1 cellular context compared by ENCODE assay signal in the genomic region with DNA sequence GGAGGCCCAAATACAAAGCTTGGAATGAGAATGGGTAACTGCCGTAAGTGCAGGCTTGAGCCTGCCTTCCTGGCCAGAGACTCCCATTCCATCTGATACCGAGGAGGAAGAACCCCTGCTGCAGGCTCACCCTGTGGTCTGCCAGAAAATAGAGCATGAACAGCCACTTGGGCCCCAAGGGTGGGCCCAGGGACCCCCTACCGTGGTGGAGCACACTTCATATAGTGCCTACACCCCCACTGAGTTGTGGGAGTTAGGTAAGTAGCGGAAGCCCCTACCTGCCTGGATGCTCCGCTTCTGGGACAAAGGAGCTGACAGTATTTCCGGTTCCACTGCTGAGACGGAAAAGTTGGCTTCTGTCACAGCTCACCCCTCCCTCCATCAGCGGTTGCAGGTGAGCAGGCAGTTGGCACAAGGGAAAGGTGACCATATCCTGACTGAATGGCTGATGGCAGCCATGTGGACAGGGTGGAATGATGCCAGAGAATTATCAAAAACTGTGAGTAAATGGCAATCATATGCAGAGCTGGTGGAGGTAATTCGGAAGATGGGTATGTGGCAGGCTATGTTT.
TF ChIP-seq lines count a peak whose summit lies in the region.

No MANE protein-coding gene starts in this region.

TF ChIP-seq in A549, 52 proteins besides CTCF, POLR2A, EP300 and RAD21 (continued from another document):
- TF ChIP-seq, protein P1, sequence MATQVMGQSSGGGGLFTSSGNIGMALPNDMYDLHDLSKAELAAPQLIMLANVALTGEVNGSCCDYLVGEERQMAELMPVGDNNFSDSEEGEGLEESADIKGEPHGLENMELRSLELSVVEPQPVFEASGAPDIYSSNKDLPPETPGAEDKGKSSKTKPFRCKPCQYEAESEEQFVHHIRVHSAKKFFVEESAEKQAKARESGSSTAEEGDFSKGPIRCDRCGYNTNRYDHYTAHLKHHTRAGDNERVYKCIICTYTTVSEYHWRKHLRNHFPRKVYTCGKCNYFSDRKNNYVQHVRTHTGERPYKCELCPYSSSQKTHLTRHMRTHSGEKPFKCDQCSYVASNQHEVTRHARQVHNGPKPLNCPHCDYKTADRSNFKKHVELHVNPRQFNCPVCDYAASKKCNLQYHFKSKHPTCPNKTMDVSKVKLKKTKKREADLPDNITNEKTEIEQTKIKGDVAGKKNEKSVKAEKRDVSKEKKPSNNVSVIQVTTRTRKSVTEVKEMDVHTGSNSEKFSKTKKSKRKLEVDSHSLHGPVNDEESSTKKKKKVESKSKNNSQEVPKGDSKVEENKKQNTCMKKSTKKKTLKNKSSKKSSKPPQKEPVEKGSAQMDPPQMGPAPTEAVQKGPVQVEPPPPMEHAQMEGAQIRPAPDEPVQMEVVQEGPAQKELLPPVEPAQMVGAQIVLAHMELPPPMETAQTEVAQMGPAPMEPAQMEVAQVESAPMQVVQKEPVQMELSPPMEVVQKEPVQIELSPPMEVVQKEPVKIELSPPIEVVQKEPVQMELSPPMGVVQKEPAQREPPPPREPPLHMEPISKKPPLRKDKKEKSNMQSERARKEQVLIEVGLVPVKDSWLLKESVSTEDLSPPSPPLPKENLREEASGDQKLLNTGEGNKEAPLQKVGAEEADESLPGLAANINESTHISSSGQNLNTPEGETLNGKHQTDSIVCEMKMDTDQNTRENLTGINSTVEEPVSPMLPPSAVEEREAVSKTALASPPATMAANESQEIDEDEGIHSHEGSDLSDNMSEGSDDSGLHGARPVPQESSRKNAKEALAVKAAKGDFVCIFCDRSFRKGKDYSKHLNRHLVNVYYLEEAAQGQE (IDR thresholded peaks at IDR 0.05) = no peak
- TF ChIP-seq RCOR1 (IDR thresholded peaks at IDR 0.05; ENCODE audit: low read depth, low read length) = no peak
- TF ChIP-seq NFE2L2 (conservative IDR thresholded peaks at IDR 0.05; ENCODE audit: low read length) = no peak
